In genomic region chr14:58796201-58796600, GRCh38 we compare ENCODE assay signal across 19 cellular contexts.
DNase-seq lines count a peak whose midpoint lies in the region; ATAC-seq, FAIRE-seq and TF ChIP-seq lines count a peak whose summit lies in the region.
"Had no signal": no experiment of that assay in that cellular context is flagged by ENCODE, and none has a peak within 500 bp of the region (broad histone marks: within the 10 kb centered on the region; RNA-seq: fewer than 3 reads in every experiment).

No MANE protein-coding gene starts in this region.

- ATAC-seq in A549: no peak
- peak; percentile 27 for ATAC-seq in GM21447 (IDR thresholded peaks at IDR 0.05; ENCODE audit: unreplicated experiment)
- ATAC-seq in left lobe of liver: peak; percentile 88
- ATAC-seq in GM21390 (IDR thresholded peaks at IDR 0.05; ENCODE audit: unreplicated experiment): no peak
- ATAC-seq: activated naive CD8-positive, alpha-beta T cell treated with anti-CD3 and anti-CD28 coated beads, Interleukin-2, amount 50 U/mL, for 24 hours had no signal

- POLR2A ChIA-PET in A549 (lab: Yijun Ruan, JAX): no interaction called here

- H3K4me1 ChIP-seq in A549: peaks cover 30% of the 10 kb centered on the region
- no peaks in the 10 kb centered on the region for H3K4me1 ChIP-seq in effector memory CD4-positive, alpha-beta T cell (ENCODE audit: control insufficient read depth, insufficient read depth, low read length, poor library complexity, severe bottlenecking)

- no peaks in the 10 kb centered on the region for H3K9me3 ChIP-seq in A549
- H3K9me3 ChIP-seq in effector memory CD4-positive, alpha-beta T cell (ENCODE audit: control insufficient read depth, low read length): no peaks in the 10 kb centered on the region

- H3K36me3 ChIP-seq in effector memory CD4-positive, alpha-beta T cell (ENCODE audit: control insufficient read depth, insufficient read depth, low read length): no peaks in the 10 kb centered on the region
- H3K36me3 ChIP-seq: WERI-Rb-1 had no signal

- H3K27me3 ChIP-seq in effector memory CD4-positive, alpha-beta T cell (replicated peaks; ENCODE audit: control insufficient read depth, insufficient read depth, low read length, poor library complexity, severe bottlenecking): no peaks in the 10 kb centered on the region

- no peak for FAIRE-seq in A549 (lab: Jason Lieb, UNC)
- FAIRE-seq: endometrium, urothelium cell line had no signal

- TF ChIP-seq EP300 in A549 (IDR thresholded peaks at IDR 0.05): no peak

- no peak overlapping the region for H3K27ac ChIP-seq in A549
- no peak overlapping the region for H3K27ac ChIP-seq in effector memory CD4-positive, alpha-beta T cell (ENCODE audit: insufficient read depth, low read length, poor library complexity, severe bottlenecking)
- H3K27ac ChIP-seq: coronary artery, WERI-Rb-1 had no signal

- WGBS in A549 (ENCODE audit: missing lambda C conversion rate): 2% methylated on average over 3 of the region's 3 CpGs

- DNase-seq in A549 (ENCODE audit: low read depth in 1 of 2, low spot score in 1 of 2): no peak
- peak; percentile 44 for DNase-seq in LoVo (ENCODE audit: low spot score)
- no peak for DNase-seq in left lobe of liver (ENCODE audit: low spot score)
- DNase-seq in NAMALWA (ENCODE audit: low spot score): no peak
- DNase-seq in GM10266 (ENCODE audit: extremely low spot score): no peak
- no peak for DNase-seq in effector memory CD4-positive, alpha-beta T cell
- DNase-seq: activated CD8-positive, alpha-beta memory T cell treated with anti-CD3 and anti-CD28 coated beads, Interleukin-2, amount 50 U/mL, for 48 hours; activated naive CD8-positive, alpha-beta T cell treated with anti-CD3 and anti-CD28 coated beads, Interleukin-2, amount 50 U/mL, for 24 hours; MM.1S; NCI-H1694; NCI-H2171 treated with DMSO at 0.1 percent for 48 hours; NCI-H69; substantia nigra; WERI-Rb-1 had no signal

- TF ChIP-seq POLR2A in A549 (IDR thresholded peaks at IDR 0.05; ENCODE audit: low read length): no peak

- CTCF ChIA-PET in A549 (lab: Yijun Ruan, JAX): no interaction called here

- peak overlapping the region; percentile 54 for H3K4me2 ChIP-seq in A549

- TF ChIP-seq RAD21 in A549 (conservative IDR thresholded peaks at IDR 0.05 in 1 of 2, IDR thresholded peaks at IDR 0.05 in 1 of 2): no peak

- no peak for TF ChIP-seq CTCF in A549 (IDR thresholded peaks at IDR 0.05)
- no peak for TF ChIP-seq CTCF in GM10266 (IDR thresholded peaks at IDR 0.05; ENCODE audit: control insufficient read depth, insufficient read depth, low read depth, missing control alignments)

- H3K4me3 ChIP-seq in A549: no peak overlapping the region
- no peak overlapping the region for H3K4me3 ChIP-seq in effector memory CD4-positive, alpha-beta T cell (ENCODE audit: insufficient read depth, low read depth, low read length, poor library complexity, severe bottlenecking)
- H3K4me3 ChIP-seq: coronary artery had no signal

TF ChIP-seq in A549, 52 proteins besides CTCF, POLR2A, EP300 and RAD21:
- TF ChIP-seq POLR2AphosphoS2 (conservative IDR thresholded peaks at IDR 0.05; ENCODE audit: low read length) (no peak), MYC (IDR thresholded peaks at IDR 0.05; ENCODE audit: borderline replicate concordance, low read length) (no peak), NPAS2 (CRISPR knock-in tag; IDR thresholded peaks at IDR 0.05; ENCODE audit: borderline replicate concordance) (no peak), CEBPB (IDR thresholded peaks at IDR 0.05) (no peak), TP53 (CRISPR knock-in tag; IDR thresholded peaks at IDR 0.05) (no peak), FOXS1 (CRISPR knock-in tag; IDR thresholded peaks at IDR 0.05) (no peak), KDM1A (IDR thresholded peaks at IDR 0.05; ENCODE audit: low read depth) (no peak), ZNF302 (CRISPR knock-in tag; IDR thresholded peaks at IDR 0.05) (no peak), HOXA7 (CRISPR knock-in tag; IDR thresholded peaks at IDR 0.05) (no peak), RARB (CRISPR knock-in tag; IDR thresholded peaks at IDR 0.05) (no peak), PBX3 (IDR thresholded peaks at IDR 0.05) (no peak), RNF2 (IDR thresholded peaks at IDR 0.05; ENCODE audit: borderline replicate concordance, low read depth) (no peak), ZC3H11A (IDR thresholded peaks at IDR 0.05) (no peak), CBX8 (IDR thresholded peaks at IDR 0.05) (no peak)
- TF ChIP-seq, protein P1, sequence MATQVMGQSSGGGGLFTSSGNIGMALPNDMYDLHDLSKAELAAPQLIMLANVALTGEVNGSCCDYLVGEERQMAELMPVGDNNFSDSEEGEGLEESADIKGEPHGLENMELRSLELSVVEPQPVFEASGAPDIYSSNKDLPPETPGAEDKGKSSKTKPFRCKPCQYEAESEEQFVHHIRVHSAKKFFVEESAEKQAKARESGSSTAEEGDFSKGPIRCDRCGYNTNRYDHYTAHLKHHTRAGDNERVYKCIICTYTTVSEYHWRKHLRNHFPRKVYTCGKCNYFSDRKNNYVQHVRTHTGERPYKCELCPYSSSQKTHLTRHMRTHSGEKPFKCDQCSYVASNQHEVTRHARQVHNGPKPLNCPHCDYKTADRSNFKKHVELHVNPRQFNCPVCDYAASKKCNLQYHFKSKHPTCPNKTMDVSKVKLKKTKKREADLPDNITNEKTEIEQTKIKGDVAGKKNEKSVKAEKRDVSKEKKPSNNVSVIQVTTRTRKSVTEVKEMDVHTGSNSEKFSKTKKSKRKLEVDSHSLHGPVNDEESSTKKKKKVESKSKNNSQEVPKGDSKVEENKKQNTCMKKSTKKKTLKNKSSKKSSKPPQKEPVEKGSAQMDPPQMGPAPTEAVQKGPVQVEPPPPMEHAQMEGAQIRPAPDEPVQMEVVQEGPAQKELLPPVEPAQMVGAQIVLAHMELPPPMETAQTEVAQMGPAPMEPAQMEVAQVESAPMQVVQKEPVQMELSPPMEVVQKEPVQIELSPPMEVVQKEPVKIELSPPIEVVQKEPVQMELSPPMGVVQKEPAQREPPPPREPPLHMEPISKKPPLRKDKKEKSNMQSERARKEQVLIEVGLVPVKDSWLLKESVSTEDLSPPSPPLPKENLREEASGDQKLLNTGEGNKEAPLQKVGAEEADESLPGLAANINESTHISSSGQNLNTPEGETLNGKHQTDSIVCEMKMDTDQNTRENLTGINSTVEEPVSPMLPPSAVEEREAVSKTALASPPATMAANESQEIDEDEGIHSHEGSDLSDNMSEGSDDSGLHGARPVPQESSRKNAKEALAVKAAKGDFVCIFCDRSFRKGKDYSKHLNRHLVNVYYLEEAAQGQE (IDR thresholded peaks at IDR 0.05): no peak
- TF ChIP-seq, protein P2, sequence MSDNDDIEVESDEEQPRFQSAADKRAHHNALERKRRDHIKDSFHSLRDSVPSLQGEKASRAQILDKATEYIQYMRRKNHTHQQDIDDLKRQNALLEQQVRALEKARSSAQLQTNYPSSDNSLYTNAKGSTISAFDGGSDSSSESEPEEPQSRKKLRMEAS (IDR thresholded peaks at IDR 0.05): no peak
TF ChIP-seq in A549: peak in this region for 0.

Comparison
In these comparisons a context has a peak if more than half of its experiments do, and no peak if none do; other contexts are left out.
1. ATAC-seq: peak in GM21447 (single experiment) and left lobe of liver (single experiment); none in A549 (0 of 2) and GM21390 (single experiment).